18 cellular contexts compared by ENCODE assay signal in genomic region chr11:88059326-88059725, GRCh38.
DNase-seq lines count a peak whose midpoint lies in the region; ATAC-seq and TF ChIP-seq lines count a peak whose summit lies in the region.
"Had no signal": no experiment of that assay in that cellular context is flagged by ENCODE, and none has a peak within 500 bp of the region (broad histone marks: within the 10 kb centered on the region; RNA-seq: fewer than 3 reads in every experiment).

No MANE protein-coding gene starts in this region.

- in situ Hi-C loops in ACHN (cut with HindIII; ENCODE audit: low pct_ligation_motif_present, low pct_unique_long_range_greater_than_20kb, low sequenced_read_pairs): no loop called here

- no peaks in the 10 kb centered on the region for H3K4me1 Mint-ChIP-seq in type B pancreatic cell (ENCODE audit: unreplicated experiment)
- H3K4me1 Mint-ChIP-seq in nephron progenitor cell: no peaks in the 10 kb centered on the region
- H3K4me1 Mint-ChIP-seq: CD4-positive, alpha-beta memory T cell had no signal

- H3K4me3 ChIP-seq in RWPE2 (ENCODE audit: severe bottlenecking): no peak overlapping the region
- H3K4me3 ChIP-seq in choroid plexus epithelial cell (ENCODE audit: low read depth, low read length): no peak overlapping the region
- H3K4me3 ChIP-seq in kidney epithelial cell (ENCODE audit: low read depth, low read length): no peak overlapping the region
- H3K4me3 ChIP-seq: GM23338 had no signal

- H3K27me3 ChIP-seq in RWPE2 (ENCODE audit: insufficient read depth, poor library complexity, severe bottlenecking): no peaks in the 10 kb centered on the region
- H3K27me3 ChIP-seq in kidney epithelial cell (ENCODE audit: control insufficient read depth, insufficient read depth, low read length): no peaks in the 10 kb centered on the region

- H3K27ac ChIP-seq in RWPE2 (ENCODE audit: poor library complexity, severe bottlenecking): no peak overlapping the region

- H3K9me3 ChIP-seq in RWPE2 (ENCODE audit: severe bottlenecking): no peaks in the 10 kb centered on the region

- H3K36me3 Mint-ChIP-seq in type B pancreatic cell (no peaks in the 10 kb centered on the region), nephron progenitor cell (ENCODE audit: low read depth) (no peaks in the 10 kb centered on the region)
- H3K36me3 Mint-ChIP-seq: CD4-positive, alpha-beta memory T cell had no signal

- no peaks in the 10 kb centered on the region for H3K36me3 ChIP-seq in RWPE2 (ENCODE audit: low read depth)
- H3K36me3 ChIP-seq in kidney epithelial cell (ENCODE audit: control insufficient read depth, insufficient read depth, low read length): no peaks in the 10 kb centered on the region

- no peaks in the 10 kb centered on the region for H3K4me1 ChIP-seq in RWPE2 (ENCODE audit: insufficient read depth, poor library complexity, severe bottlenecking)

- H3K27me3 Mint-ChIP-seq in type B pancreatic cell (no peaks in the 10 kb centered on the region), nephron progenitor cell (ENCODE audit: low read depth, poor library complexity) (no peaks in the 10 kb centered on the region)

- peak; percentile 9 for DNase-seq in ACHN
- no peak for DNase-seq in RWPE2 (ENCODE audit: low spot score)
- DNase-seq in choroid plexus epithelial cell (ENCODE audit: low read depth): peak; percentile 14
- peak; percentile 35 for DNase-seq in kidney epithelial cell (ENCODE audit: low read depth)
- no peak for DNase-seq in type B pancreatic cell (ENCODE audit: extremely low spot score, unreplicated experiment)
- DNase-seq in activated CD8-positive, alpha-beta memory T cell treated with anti-CD3 and anti-CD28 coated beads for 24 hours: no peak
- no peak for DNase-seq in superior temporal gyrus (ENCODE audit: extremely low spot score)
- no peak for DNase-seq in nephron progenitor cell
- DNase-seq: 8988T; Calu3; CD4-positive, alpha-beta memory T cell; NCI-H1048; NCI-H1436 treated with DMSO at 0.1 percent for 48 hours; NCI-H2081 treated with DMSO at 0.1 percent for 48 hours; NCI-H524; SHP77 had no signal

- no peak overlapping the region for H3K27ac Mint-ChIP-seq in type B pancreatic cell
- H3K27ac Mint-ChIP-seq in nephron progenitor cell: no peak overlapping the region
- H3K27ac Mint-ChIP-seq: CD4-positive, alpha-beta memory T cell; GM23338 had no signal

- H3K4me3 Mint-ChIP-seq in type B pancreatic cell (no peak overlapping the region), nephron progenitor cell (no peak overlapping the region)
- H3K4me3 Mint-ChIP-seq: CD4-positive, alpha-beta memory T cell; GM23338 had no signal

- ATAC-seq in RWPE2 (ENCODE audit: low read depth): peak; percentile 57; the same call in 2 of the 3 replicates
- ATAC-seq: GM23338, SK-N-SH treated with all-trans-retinoic acid at 6 μM for 48 hours had no signal

- TF ChIP-seq CTCF in RWPE2 (IDR thresholded peaks at IDR 0.05; ENCODE audit: poor library complexity, severe bottlenecking) (no peak), choroid plexus epithelial cell (conservative IDR thresholded peaks at IDR 0.05; ENCODE audit: low read depth, low read length) (no peak), kidney epithelial cell (IDR thresholded peaks at IDR 0.05; ENCODE audit: insufficient read depth, low read length, poor library complexity, severe bottlenecking) (no peak), type B pancreatic cell (conservative IDR thresholded peaks at IDR 0.05) (no peak), nephron progenitor cell (IDR thresholded peaks at IDR 0.05) (no peak)

- H3K9me3 Mint-ChIP-seq in type B pancreatic cell (no peaks in the 10 kb centered on the region), nephron progenitor cell (no peaks in the 10 kb centered on the region)
- H3K9me3 Mint-ChIP-seq: GM23338 had no signal

Comparison
In these comparisons a context has a peak if more than half of its experiments do, and no peak if none do; other contexts are left out.
1. DNase-seq: peak in ACHN (single experiment), choroid plexus epithelial cell (single experiment) and kidney epithelial cell (single experiment); none in RWPE2 (single experiment), type B pancreatic cell (single experiment), activated CD8-positive, alpha-beta memory T cell treated with anti-CD3 and anti-CD28 coated beads for 24 hours (single experiment), superior temporal gyrus (single experiment) and nephron progenitor cell (single experiment).